ENCODE assay signal across 8 cellular contexts in genomic region chr2:63842149-63843061, GRCh38. TPM values are rescaled to one million over a fixed set of nuclear protein-coding genes. Genes with fewer than 3 reads are reported as not detected.
DNase-seq lines count a peak whose midpoint lies in the region; ATAC-seq, FAIRE-seq and TF ChIP-seq lines count a peak whose summit lies in the region.

No MANE protein-coding gene starts in this region.

- DNase-seq in activated CD4-positive, alpha-beta T cell treated with anti-CD3 and anti-CD28 coated beads, Interleukin-2, amount 10 ng/mL, durations not matched to agents 24 days and 14 days = peak; percentile 74
- DNase-seq in activated CD4-positive, alpha-beta T cell treated with anti-CD3 and anti-CD28 coated beads for 4 hours = no peak
- DNase-seq in NCI-H2171 treated with DMSO at 0.1 percent for 48 hours (lab: John Stamatoyannopoulos, UW) = peak; percentile 66
- peak; percentile 19 for DNase-seq in activated naive CD8-positive, alpha-beta T cell treated with anti-CD3 and anti-CD28 coated beads, Interleukin-2, amount 50 U/mL, for 24 hours
- DNase-seq in cardiac septum (ENCODE audit: low spot score) = peak; percentile 76
- no peak for DNase-seq in progenitor cell of endocrine pancreas (ENCODE audit: low spot score, unreplicated experiment)
- DNase-seq in urothelium cell line (ENCODE audit: low spot score) = no peak
- no peak for DNase-seq in NCI-H1436 treated with DMSO at 0.1 percent for 48 hours (lab: John Stamatoyannopoulos, UW)

- intact Hi-C loops in activated CD4-positive, alpha-beta T cell treated with anti-CD3 and anti-CD28 coated beads, Interleukin-2, amount 10 ng/mL, durations not matched to agents 24 days and 14 days (cut with micrococcal nuclease) = loop anchor here (5.0 kb wide), 3 partner anchors 300 to 485 kb away; partner anchors contain the start of gene PELI1
- intact Hi-C loops in cardiac septum (cut with DNase I) = loop anchor here (5.0 to 10.0 kb wide), 3 partner anchors 145 to 255 kb away; partner anchors contain the start of genes MDH1, VPS54 and WDPCP

- peaks cover under 1% of the 10 kb centered on the region for H3K27me3 Mint-ChIP-seq in activated CD4-positive, alpha-beta T cell treated with anti-CD3 and anti-CD28 coated beads, Interleukin-2, amount 10 ng/mL, durations not matched to agents 24 days and 14 days
- no peaks in the 10 kb centered on the region for H3K27me3 Mint-ChIP-seq in activated naive CD8-positive, alpha-beta T cell treated with anti-CD3 and anti-CD28 coated beads, Interleukin-2, amount 50 U/mL, for 24 hours
- H3K27me3 Mint-ChIP-seq in progenitor cell of endocrine pancreas = no peaks in the 10 kb centered on the region

- H3K36me3 Mint-ChIP-seq in activated CD4-positive, alpha-beta T cell treated with anti-CD3 and anti-CD28 coated beads, Interleukin-2, amount 10 ng/mL, durations not matched to agents 24 days and 14 days (ENCODE audit: low read depth) = peaks cover 27% of the 10 kb centered on the region
- H3K36me3 Mint-ChIP-seq in activated naive CD8-positive, alpha-beta T cell treated with anti-CD3 and anti-CD28 coated beads, Interleukin-2, amount 50 U/mL, for 24 hours (ENCODE audit: low read depth) = peaks cover 14% of the 10 kb centered on the region
- H3K36me3 Mint-ChIP-seq in progenitor cell of endocrine pancreas (ENCODE audit: insufficient read depth) = no peaks in the 10 kb centered on the region

- H3K9me3 Mint-ChIP-seq in activated CD4-positive, alpha-beta T cell treated with anti-CD3 and anti-CD28 coated beads, Interleukin-2, amount 10 ng/mL, durations not matched to agents 24 days and 14 days = peaks cover 2% of the 10 kb centered on the region
- H3K9me3 Mint-ChIP-seq in activated naive CD8-positive, alpha-beta T cell treated with anti-CD3 and anti-CD28 coated beads, Interleukin-2, amount 50 U/mL, for 24 hours = peaks cover 3% of the 10 kb centered on the region
- peaks cover 3% of the 10 kb centered on the region for H3K9me3 Mint-ChIP-seq in progenitor cell of endocrine pancreas (ENCODE audit: low read depth)

- H3K4me1 Mint-ChIP-seq in activated CD4-positive, alpha-beta T cell treated with anti-CD3 and anti-CD28 coated beads, Interleukin-2, amount 10 ng/mL, durations not matched to agents 24 days and 14 days = peaks cover 49% of the 10 kb centered on the region
- H3K4me1 Mint-ChIP-seq in activated naive CD8-positive, alpha-beta T cell treated with anti-CD3 and anti-CD28 coated beads, Interleukin-2, amount 50 U/mL, for 24 hours = peaks cover 52% of the 10 kb centered on the region
- H3K4me1 Mint-ChIP-seq in progenitor cell of endocrine pancreas (ENCODE audit: low read depth) = peaks cover 34% of the 10 kb centered on the region

- ATAC-seq in activated naive CD8-positive, alpha-beta T cell treated with anti-CD3 and anti-CD28 coated beads, Interleukin-2, amount 50 U/mL, for 24 hours = no peak

- TF ChIP-seq CTCF in progenitor cell of endocrine pancreas (IDR thresholded peaks at IDR 0.05; ENCODE audit: unreplicated experiment) = no peak

- no peak for FAIRE-seq in urothelium cell line (lab: Jason Lieb, UNC)

- peak overlapping the region; percentile 96 for H3K4me3 Mint-ChIP-seq in activated CD4-positive, alpha-beta T cell treated with anti-CD3 and anti-CD28 coated beads, Interleukin-2, amount 10 ng/mL, durations not matched to agents 24 days and 14 days
- peak overlapping the region; percentile 92 for H3K4me3 Mint-ChIP-seq in activated naive CD8-positive, alpha-beta T cell treated with anti-CD3 and anti-CD28 coated beads, Interleukin-2, amount 50 U/mL, for 24 hours
- peak overlapping the region; percentile 99 for H3K4me3 Mint-ChIP-seq in progenitor cell of endocrine pancreas (ENCODE audit: low read depth)

- peak overlapping the region; percentile 100 for H3K27ac Mint-ChIP-seq in activated CD4-positive, alpha-beta T cell treated with anti-CD3 and anti-CD28 coated beads, Interleukin-2, amount 10 ng/mL, durations not matched to agents 24 days and 14 days
- peak overlapping the region; percentile 94 for H3K27ac Mint-ChIP-seq in activated naive CD8-positive, alpha-beta T cell treated with anti-CD3 and anti-CD28 coated beads, Interleukin-2, amount 50 U/mL, for 24 hours
- H3K27ac Mint-ChIP-seq in progenitor cell of endocrine pancreas = peak overlapping the region; percentile 98

RNA-seq across cellular contexts. Expression of gene UGP2, which starts 0.7 kb away (rescaled TPM):
- total RNA-seq in activated CD4-positive, alpha-beta T cell treated with anti-CD3 and anti-CD28 coated beads, Interleukin-2, amount 10 ng/mL, durations not matched to agents 24 days and 14 days = 66.3 and 66.5 TPM in 2 replicates
- total RNA-seq in cardiac septum = 327 TPM
- 76.6 and 81.2 TPM in 2 replicates for total RNA-seq in progenitor cell of endocrine pancreas

Comparison
In these comparisons a context has a peak if more than half of its experiments do, and no peak if none do; other contexts are left out.
1. DNase-seq: peak in activated CD4-positive, alpha-beta T cell treated with anti-CD3 and anti-CD28 coated beads, Interleukin-2, amount 10 ng/mL, durations not matched to agents 24 days and 14 days (single experiment), NCI-H2171 treated with DMSO at 0.1 percent for 48 hours (single experiment), activated naive CD8-positive, alpha-beta T cell treated with anti-CD3 and anti-CD28 coated beads, Interleukin-2, amount 50 U/mL, for 24 hours (single experiment) and cardiac septum (single experiment); none in activated CD4-positive, alpha-beta T cell treated with anti-CD3 and anti-CD28 coated beads for 4 hours (0 of 2), progenitor cell of endocrine pancreas (single experiment), urothelium cell line (single experiment) and NCI-H1436 treated with DMSO at 0.1 percent for 48 hours (single experiment).
2. Peak in every context shown above with its lines, with median percentiles within 50 percentile points of each other: H3K27ac Mint-ChIP-seq and H3K4me3 Mint-ChIP-seq.